In genomic region chr4:98994474-98995182, GRCh38 we compare ENCODE assay signal across 1 cellular context.
A peak's percentile ranks its signal among the peaks of the same experiment; 100 is the strongest.
TF ChIP-seq lines count a peak whose summit lies in the region.

No MANE protein-coding gene starts in this region.

TF ChIP-seq in K562, 482 proteins besides CTCF, POLR2A, EP300 and RAD21 (continued from another document and continues in another):
- TF ChIP-seq UBTF (IDR thresholded peaks at IDR 0.05; ENCODE audit: borderline replicate concordance in 1 of 2, low read depth in 2 of 2, low read length in 2 of 2) (no peak), FUS (optimal IDR thresholded peaks at IDR 0.05; ENCODE audit: low read depth, low read length) (no peak), NFIX (CRISPR knock-in tag; IDR thresholded peaks at IDR 0.05; ENCODE audit: low read depth) (no peak), CLOCK (CRISPR knock-in tag; IDR thresholded peaks at IDR 0.05; ENCODE audit: borderline replicate concordance) (no peak), IRF9 (tag; IDR thresholded peaks at IDR 0.05) (no peak), NR1H2 (CRISPR knock-in tag; IDR thresholded peaks at IDR 0.05) (0 out of 2 replicates have a peak, but pooled peaks have one; percentile 41), PBX2 (CRISPR knock-in tag; IDR thresholded peaks at IDR 0.05; ENCODE audit: low read depth) (no peak), PBX2 (tag; conservative IDR thresholded peaks at IDR 0.05; ENCODE audit: low read depth) (no peak; the same call in 1 of the 2 replicates), MXI1 (IDR thresholded peaks at IDR 0.05; ENCODE audit: low read depth, low read length) (no peak), RCOR1 (IDR thresholded peaks at IDR 0.05; ENCODE audit: borderline replicate concordance in 1 of 2, low read depth in 2 of 2, low read length in 2 of 2) (no peak), NR4A1 (CRISPR knock-in tag; IDR thresholded peaks at IDR 0.05) (no peak), NR4A1 (tag; IDR thresholded peaks at IDR 0.05) (peak; percentile 50; the same call in 1 of the 2 replicates), NRF1 (conservative IDR thresholded peaks at IDR 0.05 in 1 of 2, IDR thresholded peaks at IDR 0.05 in 1 of 2) (no peak), ZNF263 (CRISPR knock-in tag; IDR thresholded peaks at IDR 0.05; ENCODE audit: borderline replicate concordance) (no peak), NCOR1 (IDR thresholded peaks at IDR 0.05) (no peak), HLTF (IDR thresholded peaks at IDR 0.05) (no peak), STAT6 (CRISPR knock-in tag; IDR thresholded peaks at IDR 0.05) (no peak), THRA (IDR thresholded peaks at IDR 0.05) (no peak), ELF1 (tag; IDR thresholded peaks at IDR 0.05) (no peak), ZNF24 (IDR thresholded peaks at IDR 0.05) (no peak), PTTG1 (tag; IDR thresholded peaks at IDR 0.05; ENCODE audit: low read depth) (no peak), ESRRA (IDR thresholded peaks at IDR 0.05; ENCODE audit: borderline replicate concordance, low read depth) (no peak), FOXO4 (CRISPR knock-in tag; IDR thresholded peaks at IDR 0.05) (no peak), TRIM24 (IDR thresholded peaks at IDR 0.05) (0 out of 4 replicates have a peak, but pooled peaks of 1 of the 2 experiments have one; percentile 13), ZHX1 (conservative IDR thresholded peaks at IDR 0.05; ENCODE audit: low read length) (no peak), RBM17 (IDR thresholded peaks at IDR 0.05; ENCODE audit: borderline replicate concordance, low read depth, low read length) (no peak), MTA2 (IDR thresholded peaks at IDR 0.05; ENCODE audit: low read depth) (no peak), ZNF124 (CRISPR knock-in tag; IDR thresholded peaks at IDR 0.05) (no peak), BACH1 (tag; IDR thresholded peaks at IDR 0.05) (no peak), ARHGAP35 (IDR thresholded peaks at IDR 0.05; ENCODE audit: partially characterized antibody) (no peak), JUND (IDR thresholded peaks at IDR 0.05; ENCODE audit: borderline replicate concordance, low read depth, low read length) (no peak), JUND (tag; IDR thresholded peaks at IDR 0.05; ENCODE audit: borderline replicate concordance, low read depth, low read length) (0 out of 3 replicates have a peak, but pooled peaks have one; percentile 19), ZNF717 (CRISPR knock-in tag; IDR thresholded peaks at IDR 0.05) (no peak), PRPF4 (IDR thresholded peaks at IDR 0.05; ENCODE audit: insufficient read depth, low read depth, low read length, poor library complexity, severe bottlenecking) (no peak), RBBP5 (IDR thresholded peaks at IDR 0.05; ENCODE audit: borderline replicate concordance, insufficient read depth, low read length, poor library complexity, severe bottlenecking) (no peak), NEUROD1 (IDR thresholded peaks at IDR 0.05; ENCODE audit: borderline replicate concordance, low read depth, low read length, partially characterized antibody) (no peak), DPF2 (IDR thresholded peaks at IDR 0.05) (peak; percentile 30), ERF (CRISPR knock-in tag; IDR thresholded peaks at IDR 0.05) (no peak), ZNF184 (CRISPR knock-in tag; IDR thresholded peaks at IDR 0.05) (no peak)
